Comparison of ENCODE assay signal across 26 cellular contexts in genomic region chr15:72735111-72735510, GRCh38. TPM values are rescaled to one million over a fixed set of nuclear protein-coding genes. Genes with fewer than 3 reads are reported as not detected.
"Had no signal": no experiment of that assay in that cellular context is flagged by ENCODE, and none has a peak within 500 bp of the region (broad histone marks: within the 10 kb centered on the region; RNA-seq: fewer than 3 reads in every experiment).

No MANE protein-coding gene starts in this region.

- H3K4me1 Mint-ChIP-seq: nephron progenitor cell had no signal

- DNase-seq: effector memory CD4-positive, alpha-beta T cell; gastrocnemius medialis; glutamatergic neuron; immature natural killer cell; left ventricle myocardium inferior; lower lobe of right lung; mesenchymal stem cell; midbrain; naive thymus-derived CD4-positive, alpha-beta T cell; nephron progenitor cell; psoas muscle; retina; right lobe of liver; spleen; stimulated activated CD4-positive, alpha-beta T cell treated with anti-CD3 and anti-CD28 coated beads, Interleukin-2, amount 100 ng/mL, for 24 hours; stimulated activated CD4-positive, alpha-beta T cell treated with anti-CD3 and anti-CD28 coated beads, Interleukin-4, amount 100 ng/mL, for 4 hours; stimulated activated naive B cell treated with anti-CD40 and anti-IgM and Interleukin-4, amounts not matched to agents 10 μg/mL and 1 μg/mL and 100 μg/mL, for 72 hours; stomach; substantia nigra; transverse colon had no signal

- H3K27me3 Mint-ChIP-seq: naive thymus-derived CD4-positive, alpha-beta T cell; stimulated activated naive B cell treated with anti-CD40 and anti-IgM and Interleukin-4, amounts not matched to agents 10 μg/mL and 1 μg/mL and 100 μg/mL, for 72 hours had no signal

- H3K27ac ChIP-seq: gastrocnemius medialis, left ventricle myocardium inferior, lower lobe of right lung, psoas muscle, right lobe of liver, spleen, stomach, thoracic aorta, transverse colon had no signal

- H3K27ac Mint-ChIP-seq: nephron progenitor cell; stimulated activated naive B cell treated with anti-CD40 and anti-IgM and Interleukin-4, amounts not matched to agents 10 μg/mL and 1 μg/mL and 100 μg/mL, for 72 hours had no signal

- H3K9me3 Mint-ChIP-seq: immature natural killer cell, nephron progenitor cell had no signal

- H3K4me3 ChIP-seq: gastrocnemius medialis, left ventricle myocardium inferior, lower lobe of right lung, psoas muscle, right lobe of liver, spleen, stomach, thoracic aorta, transverse colon had no signal

- H3K9me3 ChIP-seq: gastrocnemius medialis, left ventricle myocardium inferior, lower lobe of right lung, psoas muscle, right lobe of liver, spleen, stomach, thoracic aorta, transverse colon had no signal

- H3K27me3 ChIP-seq: gastrocnemius medialis, right lobe of liver, spleen, stomach, transverse colon had no signal

- H3K4me1 ChIP-seq: gastrocnemius medialis, left ventricle myocardium inferior, lower lobe of right lung, psoas muscle, right lobe of liver, transverse colon had no signal

- H3K4me3 Mint-ChIP-seq: immature natural killer cell; naive thymus-derived CD4-positive, alpha-beta T cell; nephron progenitor cell; stimulated activated naive B cell treated with anti-CD40 and anti-IgM and Interleukin-4, amounts not matched to agents 10 μg/mL and 1 μg/mL and 100 μg/mL, for 72 hours had no signal

- ATAC-seq: esophagus mucosa; gastrocnemius medialis; lower lobe of right lung; naive thymus-derived CD4-positive, alpha-beta T cell; psoas muscle; right lobe of liver; stimulated activated naive B cell treated with anti-CD40 and anti-IgM and Interleukin-4, amounts not matched to agents 10 μg/mL and 1 μg/mL and 100 μg/mL, for 72 hours had no signal

RNA-seq across cellular contexts. Expression of gene HIGD2B, which starts 49.1 kb away (rescaled TPM):
- total RNA-seq: esophagus mucosa, gastrocnemius medialis, left ventricle myocardium inferior, lower lobe of right lung, osteoblast, psoas muscle, skeletal muscle tissue, spleen, thoracic aorta, transverse colon, ureter had no signal
- polyA plus RNA-seq: immature natural killer cell, keratinocyte, psoas muscle, spleen, stomach had no signal
